ENCODE assay signal across 18 cellular contexts in the genomic region with DNA sequence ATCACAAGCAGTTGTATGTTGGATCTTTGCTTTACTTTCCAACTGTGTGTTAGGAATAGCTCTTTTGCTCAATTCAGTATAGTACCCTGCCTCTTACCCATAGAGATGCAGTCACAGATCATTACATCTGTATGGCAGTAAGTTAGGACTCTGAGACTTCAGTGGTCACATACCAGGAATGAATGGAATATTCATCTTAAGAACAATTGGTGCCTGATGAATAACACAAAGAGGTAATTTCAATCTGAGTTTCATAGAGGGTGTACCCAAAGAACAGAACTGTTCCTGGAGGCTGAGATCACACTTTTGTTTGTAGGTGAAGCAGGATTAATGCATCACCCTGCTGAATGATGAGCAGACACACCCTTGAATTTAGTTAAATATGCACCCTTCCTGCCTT. TPM values are rescaled to one million over a fixed set of nuclear protein-coding genes. Genes with fewer than 3 reads are reported as not detected.
A peak's percentile ranks its signal among the peaks of the same experiment; 100 is the strongest.
DNase-seq lines count a peak whose midpoint lies in the region; ATAC-seq and TF ChIP-seq lines count a peak whose summit lies in the region.
"Had no signal": no experiment of that assay in that cellular context is flagged by ENCODE, and none has a peak within 500 bp of the region (broad histone marks: within the 10 kb centered on the region; RNA-seq: fewer than 3 reads in every experiment).

No MANE protein-coding gene starts in this region.

- H4K91ac ChIP-seq in neuronal stem cell (ENCODE audit: low read depth, low read length, poor library complexity): no peak overlapping the region

- peaks cover 5% of the 10 kb centered on the region for H3K9me3 ChIP-seq in mammary epithelial cell (replicated peaks; ENCODE audit: insufficient read depth, low read length)
- no peaks in the 10 kb centered on the region for H3K9me3 ChIP-seq in neuronal stem cell (replicated peaks in 1 of 2; ENCODE audit: control insufficient read depth in 2 of 2, insufficient read depth in 1 of 2, low read depth in 1 of 2, low read length in 2 of 2)
- H3K9me3 ChIP-seq: BE2C, Peyer's patch had no signal

- intact Hi-C loops in mammary epithelial cell (cut with micrococcal nuclease): loop anchor here (1.0 kb wide), 5 partner anchors 23 to 151 kb away; partner anchors contain the start of gene NHLRC1

- H3K27me3 ChIP-seq in GM23338 (ENCODE audit: insufficient read depth) (no peaks in the 10 kb centered on the region), mammary epithelial cell (ENCODE audit: insufficient read depth, low read length) (no peaks in the 10 kb centered on the region), neuronal stem cell (ENCODE audit: control insufficient read depth in 3 of 3, insufficient read depth in 3 of 3, low read depth in 1 of 3, low read length in 3 of 3) (no peaks in the 10 kb centered on the region)
- H3K27me3 ChIP-seq: BE2C, Peyer's patch had no signal

- H3K27ac Mint-ChIP-seq in GM23338: no peak overlapping the region
- H3K27ac Mint-ChIP-seq: CD4-positive, alpha-beta memory T cell; IgD-negative memory B cell had no signal

- no peaks in the 10 kb centered on the region for H3K79me1 ChIP-seq in neuronal stem cell (ENCODE audit: low read depth, low read length)

- TF ChIP-seq CTCF in GM23338 (conservative IDR thresholded peaks at IDR 0.05; ENCODE audit: low read depth in 2 of 2) (no peak), mammary epithelial cell (conservative IDR thresholded peaks at IDR 0.05 in 1 of 2, IDR thresholded peaks at IDR 0.05 in 1 of 2; ENCODE audit: extremely low read depth in 1 of 2, insufficient read depth in 1 of 2, low read depth in 1 of 2, low read length in 2 of 2) (no peak)

- CTCF ChIA-PET in mammary epithelial cell (lab: Charles Lee; ENCODE audit: low non-redundant PET): interaction anchor here (0.7 kb wide), 1 partner anchor 23 kb away, joined by 6 read pairs; no protein-coding TSS in a partner anchor

- H2AFZ ChIP-seq in GM23338: peak overlapping the region; percentile 75
- peak overlapping the region; percentile 58 for H2AFZ ChIP-seq in mammary epithelial cell (ENCODE audit: low read depth, low read length)
- no peak overlapping the region for H2AFZ ChIP-seq in neuronal stem cell (ENCODE audit: low read length)

- no peak overlapping the region for H3K4me3 Mint-ChIP-seq in GM23338
- H3K4me3 Mint-ChIP-seq: CD4-positive, alpha-beta memory T cell; IgD-negative memory B cell had no signal

- H3K9ac ChIP-seq in mammary epithelial cell (ENCODE audit: insufficient read depth, low read length) (peak overlapping the region; percentile 87), neuronal stem cell (ENCODE audit: low read depth, low read length, poor library complexity) (no peak overlapping the region)

- H3K18ac ChIP-seq in neuronal stem cell (ENCODE audit: low read length): no peak overlapping the region

- H2AK5ac ChIP-seq in neuronal stem cell (ENCODE audit: low read depth, low read length): no peak overlapping the region

- H2BK12ac ChIP-seq in neuronal stem cell (ENCODE audit: low read length): no peak overlapping the region

- no peaks in the 10 kb centered on the region for H3K36me3 ChIP-seq in GM23338 (ENCODE audit: insufficient read depth)
- no peaks in the 10 kb centered on the region for H3K36me3 ChIP-seq in mammary epithelial cell (ENCODE audit: insufficient read depth, low read length)
- H3K36me3 ChIP-seq in neuronal stem cell (replicated peaks in 1 of 2; ENCODE audit: control insufficient read depth in 2 of 2, insufficient read depth in 2 of 2, low read length in 2 of 2): no peaks in the 10 kb centered on the region
- H3K36me3 ChIP-seq: BE2C, Peyer's patch had no signal

- H3K4me1 ChIP-seq in GM23338 (ENCODE audit: insufficient read depth) (peaks cover 14% of the 10 kb centered on the region; the same call in 1 of the 2 replicates), mammary epithelial cell (ENCODE audit: insufficient read depth, low read length) (peaks cover 36% of the 10 kb centered on the region), neuronal stem cell (ENCODE audit: control insufficient read depth in 2 of 2, insufficient read depth in 1 of 2, low read depth in 1 of 2, low read length in 2 of 2) (peaks cover 0 to 2% of the 10 kb centered on the region in 2 donors)
- H3K4me1 ChIP-seq: BE2C, Peyer's patch had no signal

- no peak overlapping the region for H3K14ac ChIP-seq in neuronal stem cell (ENCODE audit: low read length)

- H3K27ac ChIP-seq in GM23338 (ENCODE audit: low read depth): no peak overlapping the region
- peak overlapping the region; percentile 100 for H3K27ac ChIP-seq in mammary epithelial cell (ENCODE audit: insufficient read depth, low read depth, low read length)
- no peak overlapping the region for H3K27ac ChIP-seq in neuronal stem cell (replicated peaks; ENCODE audit: low read length)
- H3K27ac ChIP-seq: Peyer's patch had no signal

- no peak overlapping the region for H3K23ac ChIP-seq in neuronal stem cell (ENCODE audit: low read depth, low read length, poor library complexity)

- no TSS peak for BruUV-seq in mammary epithelial cell (replicated peaks; lab: Mats Ljungman, UMichigan)

- no peaks in the 10 kb centered on the region for H3K9me2 ChIP-seq in GM23338 (ENCODE audit: insufficient read depth)

- no peaks in the 10 kb centered on the region for H3K79me2 ChIP-seq in GM23338 (replicated peaks; ENCODE audit: insufficient read depth)
- no peaks in the 10 kb centered on the region for H3K79me2 ChIP-seq in mammary epithelial cell (ENCODE audit: insufficient read depth, low read length)

- dilution Hi-C loops in mammary epithelial cell (cut with HindIII; ENCODE audit: low sequenced_read_pairs): no loop called here

- no peak overlapping the region for H2BK5ac ChIP-seq in neuronal stem cell (ENCODE audit: low read length)

- H3K36me3 Mint-ChIP-seq in GM23338 (ENCODE audit: low read depth): peaks cover 8% of the 10 kb centered on the region
- H3K36me3 Mint-ChIP-seq: CD4-positive, alpha-beta memory T cell had no signal

- no peaks in the 10 kb centered on the region for H3K27me3 Mint-ChIP-seq in GM23338 (ENCODE audit: insufficient read depth, low read depth, poor library complexity)
- H3K27me3 Mint-ChIP-seq: IgD-negative memory B cell had no signal

- H4K20me1 ChIP-seq in GM23338 (replicated peaks; ENCODE audit: insufficient read depth): no peaks in the 10 kb centered on the region
- H4K20me1 ChIP-seq in mammary epithelial cell (ENCODE audit: insufficient read depth, low read length): no peaks in the 10 kb centered on the region

- H3K4me2 ChIP-seq in GM23338 (no peak overlapping the region), mammary epithelial cell (ENCODE audit: insufficient read depth, low read depth, low read length) (peak overlapping the region; percentile 80), neuronal stem cell (ENCODE audit: insufficient read depth, low read length, poor library complexity, severe bottlenecking) (no peak overlapping the region)

- H4K8ac ChIP-seq in neuronal stem cell (ENCODE audit: low read depth, low read length): no peak overlapping the region

- DNase-seq in GM23338 (ENCODE audit: low spot score) (no peak), NCI-H345 treated with DMSO at 0.1 percent for 48 hours (lab: John Stamatoyannopoulos, UW; ENCODE audit: unreplicated experiment) (peak; percentile 30), mammary epithelial cell (peak; percentile 89), kidney tubule cell (ENCODE audit: low spot score) (peak; percentile 63), neuronal stem cell (ENCODE audit: low spot score) (no peak), activated T-cell treated with anti-CD3 and anti-CD28 coated beads for 4 hours (no peak)
- DNase-seq in activated CD8-positive, alpha-beta memory T cell treated with anti-CD3 and anti-CD28 coated beads for 24 hours: no peak
- DNase-seq in stimulated activated CD4-positive, alpha-beta T cell treated with anti-CD3 and anti-CD28 coated beads, Interleukin-12 subunit alpha, Interleukin-12 subunit beta, amount 100 ng/mL, for 4 hours: no peak
- DNase-seq: BE2C; CD4-positive, alpha-beta memory T cell; DND-41; GF-D8; NCI-H1436 treated with DMSO at 0.1 percent for 48 hours; NCI-H446 treated with DMSO at 0.1 percent for 48 hours; NCI-H748 treated with DMSO at 0.1 percent for 48 hours; Peyer's patch; SHP77 treated with DMSO at 0.1 percent for 48 hours had no signal

- peaks cover 6% of the 10 kb centered on the region; the same call in 1 of the 3 replicates for H3K9me3 Mint-ChIP-seq in GM23338

- no peak for ATAC-seq in GM23338

- H2BK15ac ChIP-seq in neuronal stem cell (ENCODE audit: low read length): no peak overlapping the region

- H3F3A ChIP-seq in GM23338 (replicated peaks; ENCODE audit: low read depth): no peaks in the 10 kb centered on the region

- in situ Hi-C loops in mammary epithelial cell (cut with MboI; ENCODE audit: low sequenced_read_pairs in 2 of 2): loop anchor here in 1 of 2 donors (5.0 kb wide), 1 partner anchor 36 kb away; no protein-coding TSS in a partner anchor

- H2BK120ac ChIP-seq in neuronal stem cell (ENCODE audit: low read depth, low read length): no peak overlapping the region

- no peak overlapping the region for H3K4me3 ChIP-seq in GM23338
- H3K4me3 ChIP-seq in mammary epithelial cell (replicated peaks in 1 of 3; ENCODE audit: insufficient read depth in 1 of 3, low read depth in 2 of 3, low read length in 3 of 3): no peak overlapping the region
- no peak overlapping the region for H3K4me3 ChIP-seq in neuronal stem cell (ENCODE audit: low read length in 2 of 2)
- H3K4me3 ChIP-seq: Peyer's patch had no signal

- no peak overlapping the region for H3K4ac ChIP-seq in neuronal stem cell (ENCODE audit: low read length)

- peaks cover 22% of the 10 kb centered on the region for H3K4me1 Mint-ChIP-seq in GM23338
- H3K4me1 Mint-ChIP-seq: CD4-positive, alpha-beta memory T cell; IgD-negative memory B cell had no signal

TF ChIP-seq in GM23338, 12 proteins besides CTCF, POLR2A, EP300 and RAD21 (continues in another document):
- TF ChIP-seq ETS1 (IDR thresholded peaks at IDR 0.05): no peak

RNA-seq across cellular contexts. Expression of gene KIF13A, which starts 28.7 kb away (rescaled TPM):
- 28.2 and 32.8 TPM in 2 replicates for total RNA-seq in GM23338 (2014; rRNA removed; shearing (Covaris generic))
- polyA plus RNA-seq in GM23338 (2016; fragmentation: Nextera tagmentation; extraction: Ambion mirVana): 8.4 and 11.4 TPM in 2 replicates
- total RNA-seq in mammary epithelial cell: 10 to 100 TPM; 71.2 to 85.5 TPM
- polyA plus RNA-seq in mammary epithelial cell: 36.9 TPM
- polyA minus RNA-seq in mammary epithelial cell: 69.5 TPM
- polyA plus RNA-seq in neuronal stem cell (2013, experiment 1 of 2): 9.1 TPM
- polyA plus RNA-seq in neuronal stem cell (2013, experiment 2 of 2): 9.1 TPM

Comparison
In these comparisons a context has a peak if more than half of its experiments do, and no peak if none do; other contexts are left out.
1. DNase-seq: peak in NCI-H345 treated with DMSO at 0.1 percent for 48 hours (single experiment), mammary epithelial cell (single experiment) and kidney tubule cell (single experiment); none in GM23338 (single experiment), activated CD8-positive, alpha-beta memory T cell treated with anti-CD3 and anti-CD28 coated beads for 24 hours (single experiment), neuronal stem cell (single experiment), stimulated activated CD4-positive, alpha-beta T cell treated with anti-CD3 and anti-CD28 coated beads, Interleukin-12 subunit alpha, Interleukin-12 subunit beta, amount 100 ng/mL, for 4 hours (single experiment) and activated T-cell treated with anti-CD3 and anti-CD28 coated beads for 4 hours (single experiment).